ENCODE assay signal across 23 cellular contexts in the genomic region with DNA sequence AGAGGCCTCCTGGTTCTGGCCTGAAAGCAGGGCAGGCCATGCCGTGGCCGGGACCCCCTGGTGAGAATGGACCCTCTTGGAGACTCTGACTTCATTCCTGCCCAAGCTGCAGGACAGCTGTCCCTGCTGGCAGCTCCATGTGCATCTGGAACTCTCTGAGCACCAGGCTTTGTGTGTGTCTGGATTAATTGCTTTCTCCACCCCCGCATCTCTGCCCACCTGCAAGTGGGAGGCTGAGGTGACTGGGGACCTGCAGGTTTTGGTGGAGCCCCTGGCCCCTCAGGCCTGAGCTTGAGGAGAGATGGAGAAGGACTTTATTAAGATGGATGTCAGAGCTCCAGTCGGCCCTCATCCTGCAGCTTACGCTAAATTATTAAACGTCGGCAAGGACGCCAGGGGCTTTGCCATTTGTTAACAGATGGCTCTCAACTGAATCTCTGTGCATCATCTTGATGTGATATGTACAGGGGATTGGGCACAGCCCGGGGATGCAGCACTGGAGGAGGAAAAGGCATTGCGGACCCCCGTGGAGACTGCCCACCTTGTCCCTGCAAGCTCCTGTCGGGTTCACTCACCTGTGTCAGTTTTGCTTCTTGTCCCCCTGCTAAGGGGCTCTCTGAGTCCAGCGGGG.
DNase-seq lines count a peak whose midpoint lies in the region; ATAC-seq and TF ChIP-seq lines count a peak whose summit lies in the region.
"Had no signal": no experiment of that assay in that cellular context is flagged by ENCODE, and none has a peak within 500 bp of the region (broad histone marks: within the 10 kb centered on the region; RNA-seq: fewer than 3 reads in every experiment).

No MANE protein-coding gene starts in this region.

- H2BK120ac ChIP-seq in neuronal stem cell (ENCODE audit: low read depth, low read length): no peak overlapping the region

- no peak overlapping the region for H2BK12ac ChIP-seq in neuronal stem cell (ENCODE audit: low read length)

- H3K14ac ChIP-seq in neuronal stem cell (ENCODE audit: low read length): no peak overlapping the region

- H3K36me3 ChIP-seq in WERI-Rb-1: no peaks in the 10 kb centered on the region
- no peaks in the 10 kb centered on the region for H3K36me3 ChIP-seq in neuronal stem cell (replicated peaks in 1 of 2; ENCODE audit: control insufficient read depth in 2 of 2, insufficient read depth in 2 of 2, low read length in 2 of 2)
- H3K36me3 ChIP-seq: HAP-1, MG63 had no signal

- H2BK15ac ChIP-seq in neuronal stem cell (ENCODE audit: low read length): no peak overlapping the region

- no peak overlapping the region for H3K4ac ChIP-seq in neuronal stem cell (ENCODE audit: low read length)

- no peak for TF ChIP-seq CTCF in WERI-Rb-1 (IDR thresholded peaks at IDR 0.05; ENCODE audit: low read depth, low read length)

- no peaks in the 10 kb centered on the region for H3K9me3 ChIP-seq in WERI-Rb-1 (ENCODE audit: severe bottlenecking)
- no peaks in the 10 kb centered on the region for H3K9me3 ChIP-seq in neuronal stem cell (replicated peaks in 1 of 2; ENCODE audit: control insufficient read depth in 2 of 2, insufficient read depth in 1 of 2, low read depth in 1 of 2, low read length in 2 of 2)
- H3K9me3 ChIP-seq: HAP-1, MG63 had no signal

- H2BK5ac ChIP-seq in neuronal stem cell (ENCODE audit: low read length): no peak overlapping the region

- no peak overlapping the region for H2AK5ac ChIP-seq in neuronal stem cell (ENCODE audit: low read depth, low read length)

- H3K27ac ChIP-seq in WERI-Rb-1 (peak overlapping the region; percentile 77), neuronal stem cell (replicated peaks; ENCODE audit: low read length) (no peak overlapping the region)

- no peak overlapping the region for H4K8ac ChIP-seq in neuronal stem cell (ENCODE audit: low read depth, low read length)

- no peak overlapping the region for H3K9ac ChIP-seq in neuronal stem cell (ENCODE audit: low read depth, low read length, poor library complexity)

- H3K23ac ChIP-seq in neuronal stem cell (ENCODE audit: low read depth, low read length, poor library complexity): no peak overlapping the region

- H3K4me2 ChIP-seq in neuronal stem cell (ENCODE audit: insufficient read depth, low read length, poor library complexity, severe bottlenecking): no peak overlapping the region

- peak; percentile 42 for DNase-seq in NCI-H1092 treated with DMSO at 0.1 percent for 48 hours (lab: John Stamatoyannopoulos, UW)
- DNase-seq in NCI-H1092 (lab: John Stamatoyannopoulos, UW): no peak
- DNase-seq in NCI-H1694 (lab: John Stamatoyannopoulos, UW): peak; percentile 63
- DNase-seq in WERI-Rb-1: peak; percentile 74
- DNase-seq in neuronal stem cell (ENCODE audit: low spot score): no peak
- DNase-seq in SW 1271 (lab: John Stamatoyannopoulos, UW): no peak
- no peak for DNase-seq in NCI-H748 treated with DMSO at 0.1 percent for 48 hours (lab: John Stamatoyannopoulos, UW)
- DNase-seq: 8988T; ACHN; CD4-positive, alpha-beta T cell; DMS79 treated with DMSO at 0.1 percent for 48 hours; GF-D8; GOT3; IMR-90; KG1; MG63; NCI-H1436; NCI-H1930; NCI-H2107; NCI-H526; T-helper 1 cell had no signal

- WGBS in neuronal stem cell (ENCODE audit: extremely low coverage in 2 of 2, insufficient read length in 2 of 2, insufficient replicate concordance in 1 of 2), 2 donors: no CpG with 5 or more reads among the region's 13 CpGs

- H3K18ac ChIP-seq in neuronal stem cell (ENCODE audit: low read length): peak overlapping the region; percentile 30

- H3K27me3 ChIP-seq in WERI-Rb-1 (ENCODE audit: insufficient read depth, low read depth, severe bottlenecking) (no peaks in the 10 kb centered on the region), neuronal stem cell (ENCODE audit: control insufficient read depth in 3 of 3, insufficient read depth in 3 of 3, low read depth in 1 of 3, low read length in 3 of 3) (peaks cover 0 to 24% (median 0%) of the 10 kb centered on the region in 3 experiments)

- no peaks in the 10 kb centered on the region for H3K79me1 ChIP-seq in neuronal stem cell (ENCODE audit: low read depth, low read length)

- H2AFZ ChIP-seq in neuronal stem cell (ENCODE audit: low read length): no peak overlapping the region

- H3K4me3 ChIP-seq in WERI-Rb-1 (ENCODE audit: low read depth, low read length): no peak overlapping the region; the same call in 1 of the 2 replicates
- no peak overlapping the region for H3K4me3 ChIP-seq in neuronal stem cell (ENCODE audit: low read length in 2 of 2)
- H3K4me3 ChIP-seq: HAP-1, MG63 had no signal

- H3K4me1 ChIP-seq in neuronal stem cell (ENCODE audit: control insufficient read depth in 2 of 2, insufficient read depth in 1 of 2, low read depth in 1 of 2, low read length in 2 of 2): peaks cover 0 to 4% of the 10 kb centered on the region in 2 donors
- H3K4me1 ChIP-seq: HAP-1 had no signal

- ATAC-seq in HG03025 (IDR thresholded peaks at IDR 0.05; ENCODE audit: low FRiP score, unreplicated experiment): no peak

- no peak overlapping the region for H4K91ac ChIP-seq in neuronal stem cell (ENCODE audit: low read depth, low read length, poor library complexity)

Comparison
In these comparisons a context has a peak if more than half of its experiments do, and no peak if none do; other contexts are left out.
1. DNase-seq: peak in NCI-H1092 treated with DMSO at 0.1 percent for 48 hours (single experiment), NCI-H1694 (single experiment) and WERI-Rb-1 (single experiment); none in NCI-H1092 (single experiment), neuronal stem cell (single experiment), SW 1271 (0 of 2) and NCI-H748 treated with DMSO at 0.1 percent for 48 hours (single experiment).